In genomic region chr17:18184143-18185007, GRCh38 we compare ENCODE assay signal across 1 cellular context.
A peak's percentile ranks its signal among the peaks of the same experiment; 100 is the strongest.
TF ChIP-seq lines count a peak whose summit lies in the region.

No MANE protein-coding gene starts in this region.

TF ChIP-seq in GM23338, 12 proteins besides CTCF, POLR2A, EP300 and RAD21:
- TF ChIP-seq ZNF462 (CRISPR knock-in tag; IDR thresholded peaks at IDR 0.05) (no peak), CREB1 (CRISPR knock-in tag; IDR thresholded peaks at IDR 0.05; ENCODE audit: low read depth) (0 out of 2 replicates have a peak, but pooled peaks have one; percentile 11)
